Comparison of ENCODE assay signal across 4 cellular contexts in the genomic region with DNA sequence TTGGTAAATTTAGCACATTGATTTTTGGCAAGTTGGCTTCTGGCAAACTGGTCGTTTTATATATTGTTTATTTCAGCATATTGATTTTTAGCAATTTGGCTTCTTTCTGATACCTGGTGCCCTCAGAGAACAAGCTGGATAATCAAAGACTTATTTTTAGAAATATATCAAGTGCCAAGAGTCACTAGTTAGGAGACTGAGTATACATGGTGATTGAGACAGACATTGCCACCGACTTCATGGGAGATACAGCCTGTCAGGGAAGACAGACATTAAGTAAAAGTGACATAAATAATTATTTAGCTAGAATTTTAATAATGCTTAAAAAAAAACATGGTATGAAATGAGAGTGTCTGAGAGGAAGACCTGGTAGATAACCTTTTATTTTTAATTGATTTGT.
"Had no signal": no experiment of that assay in that cellular context is flagged by ENCODE, and none has a peak within 500 bp of the region (broad histone marks: within the 10 kb centered on the region; RNA-seq: fewer than 3 reads in every experiment).

No MANE protein-coding gene starts in this region.

- ATAC-seq: HepG2, K562 had no signal

- H3K27ac ChIP-seq: HL-60 had no signal

- DNase-seq: IMR-90 had no signal

- H3K4me3 ChIP-seq: K562 had no signal
